10 cellular contexts compared by ENCODE assay signal in the genomic region with DNA sequence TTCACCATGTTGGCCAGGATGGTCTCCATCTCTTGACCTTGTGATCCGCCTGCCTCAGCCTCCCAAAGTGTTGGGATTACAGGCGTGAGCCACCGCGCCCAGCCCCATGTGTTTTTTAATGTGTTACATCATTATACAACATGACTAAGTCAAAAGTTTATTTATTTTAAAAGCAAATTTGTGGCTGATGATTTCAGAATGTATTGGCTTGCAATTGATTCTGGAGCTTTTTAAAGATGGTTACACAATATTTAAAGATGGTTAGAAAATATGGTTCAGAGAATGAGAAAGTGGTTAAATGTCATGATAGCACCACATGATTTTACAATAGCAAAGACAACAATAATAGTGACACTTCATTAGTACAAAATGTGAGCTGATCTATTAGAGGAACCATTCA.
"Had no signal": no experiment of that assay in that cellular context is flagged by ENCODE, and none has a peak within 500 bp of the region (broad histone marks: within the 10 kb centered on the region; RNA-seq: fewer than 3 reads in every experiment).

No MANE protein-coding gene starts in this region.

- H3K27ac ChIP-seq: body of pancreas, psoas muscle, right lobe of liver had no signal

- DNase-seq: activated naive CD4-positive, alpha-beta T cell treated with anti-CD3 and anti-CD28 coated beads, Interleukin-2, amount 50 U/mL, for 16 hours; cerebellar nuclear complex; immature natural killer cell; left cardiac atrium; natural killer cell; psoas muscle; right lobe of liver; stimulated activated naive CD4-positive, alpha-beta T cell treated with Interleukin-2 at 50 U/mL for 16 hours had no signal

- H3K9me3 ChIP-seq: body of pancreas, psoas muscle, right lobe of liver had no signal

- H3K4me3 ChIP-seq: body of pancreas, psoas muscle, right lobe of liver had no signal

- ATAC-seq: activated CD4-positive, CD25-positive, alpha-beta regulatory T cell treated with anti-CD3 and anti-CD28 coated beads, Interleukin-2, amount 50 U/mL, for 24 hours; natural killer cell; psoas muscle had no signal

- H3K4me1 ChIP-seq: body of pancreas, psoas muscle had no signal

- H3K27me3 ChIP-seq: body of pancreas, right lobe of liver had no signal

- H3K36me3 ChIP-seq: right lobe of liver had no signal
